Comparison of ENCODE assay signal across 1 cellular context in the genomic region with DNA sequence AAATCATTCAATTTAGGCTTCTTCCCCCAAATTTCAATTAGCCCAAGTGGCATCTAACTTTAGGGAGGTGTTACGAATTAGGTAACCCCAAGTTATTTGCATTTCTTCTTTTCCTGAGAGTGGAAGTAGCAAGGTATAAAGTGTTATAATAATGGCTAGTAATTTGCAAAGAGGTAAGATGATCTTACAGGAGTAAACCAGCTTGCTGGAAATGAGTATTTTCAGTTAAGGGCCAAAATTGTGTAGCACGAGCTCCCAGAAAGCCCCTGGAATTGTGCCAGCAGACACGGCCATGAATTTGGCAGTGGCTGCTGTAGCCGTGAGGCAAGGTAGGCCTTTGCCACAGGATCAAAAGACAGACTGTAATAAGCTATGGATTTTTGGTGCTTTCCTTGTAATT.
TF ChIP-seq lines count a peak whose summit lies in the region.

No MANE protein-coding gene starts in this region.

TF ChIP-seq in GM12878, 131 proteins besides CTCF, POLR2A, EP300 and RAD21 (continued from another document):
- TF ChIP-seq, protein P1, sequence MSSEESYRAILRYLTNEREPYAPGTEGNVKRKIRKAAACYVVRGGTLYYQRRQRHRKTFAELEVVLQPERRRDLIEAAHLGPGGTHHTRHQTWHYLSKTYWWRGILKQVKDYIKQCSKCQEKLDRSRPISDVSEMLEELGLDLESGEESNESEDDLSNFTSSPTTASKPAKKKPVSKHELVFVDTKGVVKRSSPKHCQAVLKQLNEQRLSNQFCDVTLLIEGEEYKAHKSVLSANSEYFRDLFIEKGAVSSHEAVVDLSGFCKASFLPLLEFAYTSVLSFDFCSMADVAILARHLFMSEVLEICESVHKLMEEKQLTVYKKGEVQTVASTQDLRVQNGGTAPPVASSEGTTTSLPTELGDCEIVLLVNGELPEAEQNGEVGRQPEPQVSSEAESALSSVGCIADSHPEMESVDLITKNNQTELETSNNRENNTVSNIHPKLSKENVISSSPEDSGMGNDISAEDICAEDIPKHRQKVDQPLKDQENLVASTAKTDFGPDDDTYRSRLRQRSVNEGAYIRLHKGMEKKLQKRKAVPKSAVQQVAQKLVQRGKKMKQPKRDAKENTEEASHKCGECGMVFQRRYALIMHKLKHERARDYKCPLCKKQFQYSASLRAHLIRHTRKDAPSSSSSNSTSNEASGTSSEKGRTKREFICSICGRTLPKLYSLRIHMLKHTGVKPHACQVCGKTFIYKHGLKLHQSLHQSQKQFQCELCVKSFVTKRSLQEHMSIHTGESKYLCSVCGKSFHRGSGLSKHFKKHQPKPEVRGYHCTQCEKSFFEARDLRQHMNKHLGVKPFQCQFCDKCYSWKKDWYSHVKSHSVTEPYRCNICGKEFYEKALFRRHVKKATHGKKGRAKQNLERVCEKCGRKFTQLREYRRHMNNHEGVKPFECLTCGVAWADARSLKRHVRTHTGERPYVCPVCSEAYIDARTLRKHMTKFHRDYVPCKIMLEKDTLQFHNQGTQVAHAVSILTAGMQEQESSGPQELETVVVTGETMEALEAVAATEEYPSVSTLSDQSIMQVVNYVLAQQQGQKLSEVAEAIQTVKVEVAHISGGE (CRISPR knock-in tag; IDR thresholded peaks at IDR 0.05): no peak
- peak; percentile 78 for TF ChIP-seq SMAD1 (IDR thresholded peaks at IDR 0.05; ENCODE audit: low read depth, partially characterized antibody)
- 0 out of 2 replicates have a peak, but pooled peaks have one; percentile 37 for TF ChIP-seq POLR2AphosphoS5 (IDR thresholded peaks at IDR 0.05; ENCODE audit: low read length)
- TF ChIP-seq, protein P2, sequence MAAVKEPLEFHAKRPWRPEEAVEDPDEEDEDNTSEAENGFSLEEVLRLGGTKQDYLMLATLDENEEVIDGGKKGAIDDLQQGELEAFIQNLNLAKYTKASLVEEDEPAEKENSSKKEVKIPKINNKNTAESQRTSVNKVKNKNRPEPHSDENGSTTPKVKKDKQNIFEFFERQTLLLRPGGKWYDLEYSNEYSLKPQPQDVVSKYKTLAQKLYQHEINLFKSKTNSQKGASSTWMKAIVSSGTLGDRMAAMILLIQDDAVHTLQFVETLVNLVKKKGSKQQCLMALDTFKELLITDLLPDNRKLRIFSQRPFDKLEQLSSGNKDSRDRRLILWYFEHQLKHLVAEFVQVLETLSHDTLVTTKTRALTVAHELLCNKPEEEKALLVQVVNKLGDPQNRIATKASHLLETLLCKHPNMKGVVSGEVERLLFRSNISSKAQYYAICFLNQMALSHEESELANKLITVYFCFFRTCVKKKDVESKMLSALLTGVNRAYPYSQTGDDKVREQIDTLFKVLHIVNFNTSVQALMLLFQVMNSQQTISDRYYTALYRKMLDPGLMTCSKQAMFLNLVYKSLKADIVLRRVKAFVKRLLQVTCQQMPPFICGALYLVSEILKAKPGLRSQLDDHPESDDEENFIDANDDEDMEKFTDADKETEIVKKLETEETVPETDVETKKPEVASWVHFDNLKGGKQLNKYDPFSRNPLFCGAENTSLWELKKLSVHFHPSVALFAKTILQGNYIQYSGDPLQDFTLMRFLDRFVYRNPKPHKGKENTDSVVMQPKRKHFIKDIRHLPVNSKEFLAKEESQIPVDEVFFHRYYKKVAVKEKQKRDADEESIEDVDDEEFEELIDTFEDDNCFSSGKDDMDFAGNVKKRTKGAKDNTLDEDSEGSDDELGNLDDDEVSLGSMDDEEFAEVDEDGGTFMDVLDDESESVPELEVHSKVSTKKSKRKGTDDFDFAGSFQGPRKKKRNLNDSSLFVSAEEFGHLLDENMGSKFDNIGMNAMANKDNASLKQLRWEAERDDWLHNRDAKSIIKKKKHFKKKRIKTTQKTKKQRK (IDR thresholded peaks at IDR 0.05; ENCODE audit: low read depth, low read length): no peak
- TF ChIP-seq MEF2B (IDR thresholded peaks at IDR 0.05; ENCODE audit: partially characterized antibody, poor library complexity, severe bottlenecking): peak; percentile 14
- TF ChIP-seq SIX5 (IDR thresholded peaks at IDR 0.05; ENCODE audit: low read depth, low read length, severe bottlenecking): no peak
- TF ChIP-seq, protein P3, sequence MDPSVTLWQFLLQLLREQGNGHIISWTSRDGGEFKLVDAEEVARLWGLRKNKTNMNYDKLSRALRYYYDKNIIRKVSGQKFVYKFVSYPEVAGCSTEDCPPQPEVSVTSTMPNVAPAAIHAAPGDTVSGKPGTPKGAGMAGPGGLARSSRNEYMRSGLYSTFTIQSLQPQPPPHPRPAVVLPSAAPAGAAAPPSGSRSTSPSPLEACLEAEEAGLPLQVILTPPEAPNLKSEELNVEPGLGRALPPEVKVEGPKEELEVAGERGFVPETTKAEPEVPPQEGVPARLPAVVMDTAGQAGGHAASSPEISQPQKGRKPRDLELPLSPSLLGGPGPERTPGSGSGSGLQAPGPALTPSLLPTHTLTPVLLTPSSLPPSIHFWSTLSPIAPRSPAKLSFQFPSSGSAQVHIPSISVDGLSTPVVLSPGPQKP (IDR thresholded peaks at IDR 0.05; ENCODE audit: low read depth, low read length): no peak
- TF ChIP-seq, protein P4, sequence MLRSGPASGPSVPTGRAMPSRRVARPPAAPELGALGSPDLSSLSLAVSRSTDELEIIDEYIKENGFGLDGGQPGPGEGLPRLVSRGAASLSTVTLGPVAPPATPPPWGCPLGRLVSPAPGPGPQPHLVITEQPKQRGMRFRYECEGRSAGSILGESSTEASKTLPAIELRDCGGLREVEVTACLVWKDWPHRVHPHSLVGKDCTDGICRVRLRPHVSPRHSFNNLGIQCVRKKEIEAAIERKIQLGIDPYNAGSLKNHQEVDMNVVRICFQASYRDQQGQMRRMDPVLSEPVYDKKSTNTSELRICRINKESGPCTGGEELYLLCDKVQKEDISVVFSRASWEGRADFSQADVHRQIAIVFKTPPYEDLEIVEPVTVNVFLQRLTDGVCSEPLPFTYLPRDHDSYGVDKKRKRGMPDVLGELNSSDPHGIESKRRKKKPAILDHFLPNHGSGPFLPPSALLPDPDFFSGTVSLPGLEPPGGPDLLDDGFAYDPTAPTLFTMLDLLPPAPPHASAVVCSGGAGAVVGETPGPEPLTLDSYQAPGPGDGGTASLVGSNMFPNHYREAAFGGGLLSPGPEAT (IDR thresholded peaks at IDR 0.05; ENCODE audit: low read depth): peak; percentile 93
- TF ChIP-seq, protein P5, sequence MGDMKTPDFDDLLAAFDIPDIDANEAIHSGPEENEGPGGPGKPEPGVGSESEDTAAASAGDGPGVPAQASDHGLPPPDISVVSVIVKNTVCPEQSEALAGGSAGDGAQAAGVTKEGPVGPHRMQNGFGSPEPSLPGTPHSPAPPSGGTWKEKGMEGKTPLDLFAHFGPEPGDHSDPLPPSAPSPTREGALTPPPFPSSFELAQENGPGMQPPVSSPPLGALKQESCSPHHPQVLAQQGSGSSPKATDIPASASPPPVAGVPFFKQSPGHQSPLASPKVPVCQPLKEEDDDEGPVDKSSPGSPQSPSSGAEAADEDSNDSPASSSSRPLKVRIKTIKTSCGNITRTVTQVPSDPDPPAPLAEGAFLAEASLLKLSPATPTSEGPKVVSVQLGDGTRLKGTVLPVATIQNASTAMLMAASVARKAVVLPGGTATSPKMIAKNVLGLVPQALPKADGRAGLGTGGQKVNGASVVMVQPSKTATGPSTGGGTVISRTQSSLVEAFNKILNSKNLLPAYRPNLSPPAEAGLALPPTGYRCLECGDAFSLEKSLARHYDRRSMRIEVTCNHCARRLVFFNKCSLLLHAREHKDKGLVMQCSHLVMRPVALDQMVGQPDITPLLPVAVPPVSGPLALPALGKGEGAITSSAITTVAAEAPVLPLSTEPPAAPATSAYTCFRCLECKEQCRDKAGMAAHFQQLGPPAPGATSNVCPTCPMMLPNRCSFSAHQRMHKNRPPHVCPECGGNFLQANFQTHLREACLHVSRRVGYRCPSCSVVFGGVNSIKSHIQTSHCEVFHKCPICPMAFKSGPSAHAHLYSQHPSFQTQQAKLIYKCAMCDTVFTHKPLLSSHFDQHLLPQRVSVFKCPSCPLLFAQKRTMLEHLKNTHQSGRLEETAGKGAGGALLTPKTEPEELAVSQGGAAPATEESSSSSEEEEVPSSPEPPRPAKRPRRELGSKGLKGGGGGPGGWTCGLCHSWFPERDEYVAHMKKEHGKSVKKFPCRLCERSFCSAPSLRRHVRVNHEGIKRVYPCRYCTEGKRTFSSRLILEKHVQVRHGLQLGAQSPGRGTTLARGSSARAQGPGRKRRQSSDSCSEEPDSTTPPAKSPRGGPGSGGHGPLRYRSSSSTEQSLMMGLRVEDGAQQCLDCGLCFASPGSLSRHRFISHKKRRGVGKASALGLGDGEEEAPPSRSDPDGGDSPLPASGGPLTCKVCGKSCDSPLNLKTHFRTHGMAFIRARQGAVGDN (IDR thresholded peaks at IDR 0.05): peak; percentile 88
- TF ChIP-seq, protein P6, sequence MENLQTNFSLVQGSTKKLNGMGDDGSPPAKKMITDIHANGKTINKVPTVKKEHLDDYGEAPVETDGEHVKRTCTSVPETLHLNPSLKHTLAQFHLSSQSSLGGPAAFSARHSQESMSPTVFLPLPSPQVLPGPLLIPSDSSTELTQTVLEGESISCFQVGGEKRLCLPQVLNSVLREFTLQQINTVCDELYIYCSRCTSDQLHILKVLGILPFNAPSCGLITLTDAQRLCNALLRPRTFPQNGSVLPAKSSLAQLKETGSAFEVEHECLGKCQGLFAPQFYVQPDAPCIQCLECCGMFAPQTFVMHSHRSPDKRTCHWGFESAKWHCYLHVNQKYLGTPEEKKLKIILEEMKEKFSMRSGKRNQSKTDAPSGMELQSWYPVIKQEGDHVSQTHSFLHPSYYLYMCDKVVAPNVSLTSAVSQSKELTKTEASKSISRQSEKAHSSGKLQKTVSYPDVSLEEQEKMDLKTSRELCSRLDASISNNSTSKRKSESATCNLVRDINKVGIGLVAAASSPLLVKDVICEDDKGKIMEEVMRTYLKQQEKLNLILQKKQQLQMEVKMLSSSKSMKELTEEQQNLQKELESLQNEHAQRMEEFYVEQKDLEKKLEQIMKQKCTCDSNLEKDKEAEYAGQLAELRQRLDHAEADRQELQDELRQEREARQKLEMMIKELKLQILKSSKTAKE (IDR thresholded peaks at IDR 0.05; ENCODE audit: low read depth, poor library complexity, severe bottlenecking): peak; percentile 46
- TF ChIP-seq YY1 (IDR thresholded peaks at IDR 0.05; ENCODE audit: low read depth, low read length): peak; percentile 87
- TF ChIP-seq RCOR1 (conservative IDR thresholded peaks at IDR 0.05; ENCODE audit: low read depth, low read length): no peak
- TF ChIP-seq MTA2 (IDR thresholded peaks at IDR 0.05; ENCODE audit: low read depth): peak; percentile 61
- 0 out of 2 replicates have a peak, but pooled peaks have one; percentile 44 for TF ChIP-seq IKZF1 (conservative IDR thresholded peaks at IDR 0.05)
- TF ChIP-seq BRCA1 (IDR thresholded peaks at IDR 0.05; ENCODE audit: low read depth, low read length): no peak
- 0 out of 2 replicates have a peak, but pooled peaks have one; percentile 36 for TF ChIP-seq BCL11A (IDR thresholded peaks at IDR 0.05; ENCODE audit: low read depth, low read length)
- peak; percentile 15 to 51; a peak in 1 of 4 replicates for TF ChIP-seq IKZF2 (IDR thresholded peaks at IDR 0.05)
- TF ChIP-seq CHD2 (IDR thresholded peaks at IDR 0.05; ENCODE audit: borderline replicate concordance, low read depth, low read length): no peak
- peak; percentile 65 to 73; a peak in 3 of 4 replicates for TF ChIP-seq BHLHE40 (IDR thresholded peaks at IDR 0.05; ENCODE audit: borderline replicate concordance in 1 of 2, low read depth in 2 of 2, low read length in 1 of 2)
- 0 out of 2 replicates have a peak, but pooled peaks have one; percentile 54 for TF ChIP-seq DPF2 (IDR thresholded peaks at IDR 0.05)
- no peak for TF ChIP-seq TARDBP (IDR thresholded peaks at IDR 0.05; ENCODE audit: borderline replicate concordance)
- TF ChIP-seq, protein P7, sequence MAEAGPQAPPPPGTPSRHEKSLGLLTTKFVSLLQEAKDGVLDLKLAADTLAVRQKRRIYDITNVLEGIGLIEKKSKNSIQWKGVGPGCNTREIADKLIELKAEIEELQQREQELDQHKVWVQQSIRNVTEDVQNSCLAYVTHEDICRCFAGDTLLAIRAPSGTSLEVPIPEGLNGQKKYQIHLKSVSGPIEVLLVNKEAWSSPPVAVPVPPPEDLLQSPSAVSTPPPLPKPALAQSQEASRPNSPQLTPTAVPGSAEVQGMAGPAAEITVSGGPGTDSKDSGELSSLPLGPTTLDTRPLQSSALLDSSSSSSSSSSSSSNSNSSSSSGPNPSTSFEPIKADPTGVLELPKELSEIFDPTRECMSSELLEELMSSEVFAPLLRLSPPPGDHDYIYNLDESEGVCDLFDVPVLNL (IDR thresholded peaks at IDR 0.05; ENCODE audit: low read depth, low read length): no peak
